ENCODE assay signal across 1 cellular context in genomic region chr10:124708246-124708779, GRCh38.
TF ChIP-seq lines count a peak whose summit lies in the region.

No MANE protein-coding gene starts in this region.

TF ChIP-seq in HepG2, 621 proteins besides CTCF, POLR2A, EP300 and RAD21 (continued from another document and continues in another):
- TF ChIP-seq FOXP4 (CRISPR knock-in tag; IDR thresholded peaks at IDR 0.05): peak; percentile 96
- peak; percentile 68 for TF ChIP-seq KAT8 (CRISPR knock-in tag; IDR thresholded peaks at IDR 0.05)
- TF ChIP-seq TFAP4 (IDR thresholded peaks at IDR 0.05; ENCODE audit: borderline replicate concordance, low read depth): peak; percentile 96
- TF ChIP-seq CREB1 (IDR thresholded peaks at IDR 0.05): no peak
- peak; percentile 55; the same call in 1 of the 2 replicates for TF ChIP-seq CREB1 (CRISPR knock-in tag; IDR thresholded peaks at IDR 0.05)
- TF ChIP-seq BCL6 (CRISPR knock-in tag; IDR thresholded peaks at IDR 0.05): peak; percentile 100
- no peak for TF ChIP-seq SYNCRIP (IDR thresholded peaks at IDR 0.05; ENCODE audit: insufficient read depth, low read depth, low read length)
- TF ChIP-seq ZNF782 (CRISPR knock-in tag; IDR thresholded peaks at IDR 0.05; ENCODE audit: borderline replicate concordance): no peak
- no peak for TF ChIP-seq ZFP41 (CRISPR knock-in tag; IDR thresholded peaks at IDR 0.05; ENCODE audit: borderline replicate concordance)
- no peak for TF ChIP-seq ZNF512B (CRISPR knock-in tag; IDR thresholded peaks at IDR 0.05; ENCODE audit: borderline replicate concordance)
- no peak for TF ChIP-seq NR0B2 (CRISPR knock-in tag; IDR thresholded peaks at IDR 0.05)
- no peak for TF ChIP-seq MXD1 (CRISPR knock-in tag; IDR thresholded peaks at IDR 0.05)
- TF ChIP-seq NFAT5 (CRISPR knock-in tag; IDR thresholded peaks at IDR 0.05): no peak
- peak; percentile 90 for TF ChIP-seq CEBPG (CRISPR knock-in tag; IDR thresholded peaks at IDR 0.05)
- peak; percentile 88 for TF ChIP-seq ZNF263 (CRISPR knock-in tag; IDR thresholded peaks at IDR 0.05)
- TF ChIP-seq ZBTB38 (CRISPR knock-in tag; IDR thresholded peaks at IDR 0.05): no peak
- TF ChIP-seq GATAD1 (CRISPR knock-in tag; IDR thresholded peaks at IDR 0.05): no peak
- TF ChIP-seq E2F1 (CRISPR knock-in tag; IDR thresholded peaks at IDR 0.05): no peak
- TF ChIP-seq NR2F6 (IDR thresholded peaks at IDR 0.05): peak; percentile 54; the same call in 1 of the 2 replicates
- TF ChIP-seq NR2F6 (CRISPR knock-in tag; IDR thresholded peaks at IDR 0.05): peak; percentile 60; the same call in 1 of the 2 replicates
- TF ChIP-seq CSRNP2 (CRISPR knock-in tag; conservative IDR thresholded peaks at IDR 0.05; ENCODE audit: low read depth): no peak
- no peak for TF ChIP-seq ZNF747 (CRISPR knock-in tag; IDR thresholded peaks at IDR 0.05; ENCODE audit: borderline replicate concordance)
- no peak for TF ChIP-seq NFKBIZ (CRISPR knock-in tag; IDR thresholded peaks at IDR 0.05)
- TF ChIP-seq BORCS8-MEF2B (CRISPR knock-in tag; IDR thresholded peaks at IDR 0.05): no peak
- TF ChIP-seq ZNF205 (CRISPR knock-in tag; IDR thresholded peaks at IDR 0.05): peak; percentile 52; the same call in 1 of the 2 replicates
- TF ChIP-seq ARID4A (CRISPR knock-in tag; IDR thresholded peaks at IDR 0.05; ENCODE audit: borderline replicate concordance): peak; percentile 59; the same call in 1 of the 2 replicates
- no peak for TF ChIP-seq SETDB1 (CRISPR knock-in tag; IDR thresholded peaks at IDR 0.05; ENCODE audit: borderline replicate concordance)
- no peak for TF ChIP-seq ZNF672 (CRISPR knock-in tag; IDR thresholded peaks at IDR 0.05)
- TF ChIP-seq ZNF17 (CRISPR knock-in tag; IDR thresholded peaks at IDR 0.05): no peak
- TF ChIP-seq TARDBP (CRISPR knock-in tag; IDR thresholded peaks at IDR 0.05): peak; percentile 58; the same call in 1 of the 2 replicates
- no peak for TF ChIP-seq ZNF362 (CRISPR knock-in tag; IDR thresholded peaks at IDR 0.05; ENCODE audit: borderline replicate concordance)
- TF ChIP-seq ZEB1 (IDR thresholded peaks at IDR 0.05; ENCODE audit: insufficient replicate concordance, low read depth): peak; percentile 27
- peak; percentile 28; the same call in 1 of the 2 replicates for TF ChIP-seq SIN3A (IDR thresholded peaks at IDR 0.05; ENCODE audit: borderline replicate concordance, low read depth, low read length)
- TF ChIP-seq MZF1 (CRISPR knock-in tag; IDR thresholded peaks at IDR 0.05; ENCODE audit: borderline replicate concordance): no peak
- no peak for TF ChIP-seq CENPX (CRISPR knock-in tag; IDR thresholded peaks at IDR 0.05)
- no peak for TF ChIP-seq ZNF20 (CRISPR knock-in tag; IDR thresholded peaks at IDR 0.05)
- no peak for TF ChIP-seq ZBTB43 (CRISPR knock-in tag; conservative IDR thresholded peaks at IDR 0.05)
